ENCODE assay signal across 19 cellular contexts in genomic region chr3:33826688-33827087, GRCh38. TPM values are rescaled to one million over a fixed set of nuclear protein-coding genes. Genes with fewer than 3 reads are reported as not detected.
DNase-seq lines count a peak whose midpoint lies in the region; ATAC-seq, FAIRE-seq and TF ChIP-seq lines count a peak whose summit lies in the region.
"Had no signal": no experiment of that assay in that cellular context is flagged by ENCODE, and none has a peak within 500 bp of the region (broad histone marks: within the 10 kb centered on the region; RNA-seq: fewer than 3 reads in every experiment).

No MANE protein-coding gene starts in this region.

- DNase-seq in GM23248 (peak; percentile 86), astrocyte (ENCODE audit: low read depth) (peak; percentile 58), fibroblast of the conjunctiva (ENCODE audit: low read depth) (peak; percentile 23), NCI-H2171 treated with DMSO at 0.1 percent for 48 hours (lab: John Stamatoyannopoulos, UW) (no peak), NCI-H1930 (lab: John Stamatoyannopoulos, UW) (no peak), T-cell (no peak), T-helper 17 cell (no peak)
- DNase-seq: 8988T; activated CD4-positive, alpha-beta T cell treated with anti-CD3 and anti-CD28 coated beads, Interleukin-2, amount 50 U/mL, for 1 hour; activated effector memory CD4-positive, alpha-beta T cell treated with anti-CD3 and anti-CD28 coated beads, Interleukin-2, amount 50 U/mL, for 16 hours; amygdala; CD4-positive, CD25-positive, alpha-beta regulatory T cell; foreskin melanocyte; KG1; naive thymus-derived CD4-positive, alpha-beta T cell; NCI-H187; stimulated activated CD4-positive, alpha-beta T cell treated with anti-CD3 and anti-CD28 coated beads, Interleukin-4, amount 100 ng/mL, for 24 hours; stomach had no signal

- no peak overlapping the region for H3K9ac ChIP-seq in GM23248
- no peak overlapping the region for H3K9ac ChIP-seq in astrocyte (ENCODE audit: low read length)

- H3K9me3 ChIP-seq in GM23248 (ENCODE audit: low read depth) (no peaks in the 10 kb centered on the region), astrocyte (ENCODE audit: insufficient read depth, low read depth, low read length) (no peaks in the 10 kb centered on the region), T-helper 17 cell (ENCODE audit: control insufficient read depth, low read length, poor library complexity, severe bottlenecking) (no peaks in the 10 kb centered on the region)
- H3K9me3 ChIP-seq: stomach had no signal

- H3K27me3 Mint-ChIP-seq in astrocyte (ENCODE audit: low read depth, unreplicated experiment), result no peaks in the 10 kb centered on the region
- H3K27me3 Mint-ChIP-seq in T-cell, result no peaks in the 10 kb centered on the region
- no peaks in the 10 kb centered on the region for H3K27me3 Mint-ChIP-seq in T-helper 17 cell
- H3K27me3 Mint-ChIP-seq: CD4-positive, CD25-positive, alpha-beta regulatory T cell; naive thymus-derived CD4-positive, alpha-beta T cell had no signal

- FAIRE-seq in astrocyte (lab: Jason Lieb, UNC), result no peak

- WGBS in GM23248 (ENCODE audit: low coverage in 1 of 2, low lambda C conversion rate in 2 of 2, missing lambda C conversion rate in 2 of 2), 2 experiments, result 11 to 28% methylated on average over 1 of the region's 1 CpG

- peak overlapping the region; percentile 64 for H3K27ac ChIP-seq in ACC112 (ENCODE audit: low read depth, low read length)
- H3K27ac ChIP-seq in GM23248, result peak overlapping the region; percentile 47
- H3K27ac ChIP-seq in astrocyte (ENCODE audit: low read depth, low read length), result no peak overlapping the region
- H3K27ac ChIP-seq: stomach had no signal

- ATAC-seq in T-cell (replicated peaks in 1 of 4) (no peak), T-helper 17 cell (no peak)
- ATAC-seq: naive thymus-derived CD4-positive, alpha-beta T cell had no signal

- H3K4me3 Mint-ChIP-seq in astrocyte (ENCODE audit: unreplicated experiment) (no peak overlapping the region), T-cell (no peak overlapping the region), T-helper 17 cell (no peak overlapping the region)
- H3K4me3 Mint-ChIP-seq: CD4-positive, CD25-positive, alpha-beta regulatory T cell; naive thymus-derived CD4-positive, alpha-beta T cell had no signal

- no peaks in the 10 kb centered on the region for H3K9me2 ChIP-seq in GM23248 (ENCODE audit: insufficient read depth)

- H3K9me3 Mint-ChIP-seq in astrocyte (ENCODE audit: unreplicated experiment), result no peaks in the 10 kb centered on the region
- no peaks in the 10 kb centered on the region for H3K9me3 Mint-ChIP-seq in T-cell
- H3K9me3 Mint-ChIP-seq: CD4-positive, CD25-positive, alpha-beta regulatory T cell; naive thymus-derived CD4-positive, alpha-beta T cell had no signal

- H3K27ac Mint-ChIP-seq in astrocyte (ENCODE audit: unreplicated experiment) (no peak overlapping the region), T-cell (no peak overlapping the region), T-helper 17 cell (no peak overlapping the region)

- H4K20me1 ChIP-seq in GM23248 (ENCODE audit: insufficient read depth), result no peaks in the 10 kb centered on the region
- H4K20me1 ChIP-seq in astrocyte (ENCODE audit: insufficient read depth, low read length), result peaks cover 19% of the 10 kb centered on the region

- TF ChIP-seq CTCF in astrocyte (IDR thresholded peaks at IDR 0.05; ENCODE audit: insufficient read depth, low read depth, low read length), result no peak

- H3F3A ChIP-seq in GM23248 (ENCODE audit: insufficient read depth), result peaks cover 28% of the 10 kb centered on the region

- H3K4me1 ChIP-seq in ACC112 (ENCODE audit: control insufficient read depth, insufficient read depth, low read length, unreplicated experiment), result peaks cover 34% of the 10 kb centered on the region
- H3K4me1 ChIP-seq in GM23248 (ENCODE audit: insufficient read depth), result peaks cover 32% of the 10 kb centered on the region
- peaks cover 4% of the 10 kb centered on the region for H3K4me1 ChIP-seq in astrocyte (ENCODE audit: insufficient read depth, low read length)

- no peak overlapping the region for H2AFZ ChIP-seq in ACC112 (ENCODE audit: low read length, unreplicated experiment)
- H2AFZ ChIP-seq in GM23248, result no peak overlapping the region
- no peak overlapping the region for H2AFZ ChIP-seq in astrocyte (ENCODE audit: low read depth, low read length)

- in situ Hi-C loops in GM23248 (cut with MboI), result no loop called here

- CTCF ChIA-PET in T-cell (lab: Charles Lee), result no interaction called here

- H3K4me1 Mint-ChIP-seq in astrocyte (ENCODE audit: low read depth, unreplicated experiment) (peaks cover 4% of the 10 kb centered on the region), T-cell (peaks cover 10 to 17% (median 13%) of the 10 kb centered on the region in 3 donors), T-helper 17 cell (peaks cover 12% of the 10 kb centered on the region)

- H3K79me2 ChIP-seq in ACC112 (ENCODE audit: control insufficient read depth, insufficient read depth, low read length, unreplicated experiment), result peaks cover 25% of the 10 kb centered on the region
- peaks cover 87% of the 10 kb centered on the region for H3K79me2 ChIP-seq in GM23248 (ENCODE audit: insufficient read depth)
- H3K79me2 ChIP-seq in astrocyte (ENCODE audit: insufficient read depth, low read length), result peaks cover 30% of the 10 kb centered on the region

- peaks cover 8% of the 10 kb centered on the region for H3K36me3 Mint-ChIP-seq in astrocyte (ENCODE audit: low read depth, unreplicated experiment)
- H3K36me3 Mint-ChIP-seq in T-cell, result peaks cover 63% of the 10 kb centered on the region
- peaks cover 6% of the 10 kb centered on the region for H3K36me3 Mint-ChIP-seq in T-helper 17 cell (ENCODE audit: low read depth)

- no peak overlapping the region; the same call in 1 of the 2 replicates for H3K4me3 ChIP-seq in ACC112 (ENCODE audit: low read depth, low read length)
- peak overlapping the region; percentile 31 for H3K4me3 ChIP-seq in GM23248
- H3K4me3 ChIP-seq in astrocyte (ENCODE audit: insufficient read depth, low read depth, low read length), result no peak overlapping the region
- H3K4me3 ChIP-seq: stomach had no signal

- POLR2A ChIA-PET in T-cell (lab: Charles Lee), result interaction anchor here in 1 of 2 donors (0.6 kb wide), 1 partner anchor 373 kb away, joined by 3 read pairs; no protein-coding TSS in a partner anchor

- H3K36me3 ChIP-seq in ACC112 (ENCODE audit: insufficient read depth, low read length), result peaks cover 71% of the 10 kb centered on the region
- peaks cover 75% of the 10 kb centered on the region for H3K36me3 ChIP-seq in GM23248 (ENCODE audit: low read depth)
- peaks cover 35% of the 10 kb centered on the region for H3K36me3 ChIP-seq in astrocyte (ENCODE audit: insufficient read depth, low read length)

- H3K27me3 ChIP-seq in ACC112 (ENCODE audit: insufficient read depth, low read length), result no peaks in the 10 kb centered on the region
- H3K27me3 ChIP-seq in GM23248 (replicated peaks; ENCODE audit: insufficient read depth), result no peaks in the 10 kb centered on the region
- H3K27me3 ChIP-seq in astrocyte (ENCODE audit: insufficient read depth, low read length), result no peaks in the 10 kb centered on the region
- H3K27me3 ChIP-seq: stomach had no signal

- peak overlapping the region; percentile 56 for H3K4me2 ChIP-seq in GM23248 (ENCODE audit: unreplicated experiment)
- H3K4me2 ChIP-seq in astrocyte (ENCODE audit: low read length), result no peak overlapping the region

RNA-seq across cellular contexts. Expression of gene PDCD6IP, which starts 28.3 kb away (rescaled TPM):
- 180 and 214 TPM in 2 replicates for total RNA-seq in GM23248 (2014; rRNA removed; shearing (Covaris generic))
- 191 and 197 TPM in 2 replicates for polyA plus RNA-seq in GM23248 (2016; fragmentation: Nextera tagmentation; extraction: Ambion mirVana)
- total RNA-seq in astrocyte (203 and 230 TPM in 2 replicates), T-cell (100 to 1,000 TPM; 139 to 216 (median 189) TPM), T-helper 17 cell (100 to 1,000 TPM; 149 to 156 TPM)

Comparison
In these comparisons a context has a peak if more than half of its experiments do, and no peak if none do; other contexts are left out.
1. DNase-seq: peak in GM23248 (single experiment), astrocyte (single experiment) and fibroblast of the conjunctiva (single experiment); none in NCI-H2171 treated with DMSO at 0.1 percent for 48 hours (single experiment), NCI-H1930 (0 of 2), T-cell (0 of 34) and T-helper 17 cell (0 of 3).